ENCODE assay signal across 28 cellular contexts in the genomic region with DNA sequence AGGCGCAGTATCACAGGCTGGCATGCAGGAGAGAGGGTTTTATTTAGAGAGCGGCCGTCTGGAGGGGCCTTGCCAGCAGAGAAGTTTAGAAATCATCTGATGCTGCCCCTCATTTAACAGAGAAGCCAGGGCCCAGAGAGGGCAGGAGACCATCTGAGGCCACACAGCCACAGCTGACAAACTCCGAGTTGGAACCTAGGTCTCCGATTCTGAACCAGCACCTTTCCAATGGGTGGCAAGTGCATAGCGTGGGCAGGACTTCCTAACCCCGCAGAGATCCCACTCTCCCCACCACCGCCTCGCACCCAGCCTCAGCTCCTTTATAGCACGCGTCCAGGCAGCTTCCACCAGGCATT.
"Had no signal": no experiment of that assay in that cellular context is flagged by ENCODE, and none has a peak within 500 bp of the region (broad histone marks: within the 10 kb centered on the region; RNA-seq: fewer than 3 reads in every experiment).

No MANE protein-coding gene starts in this region.

- H3K27me3 Mint-ChIP-seq: activated CD4-positive, alpha-beta memory T cell treated with anti-CD3 and anti-CD28 coated beads, Interleukin-2, amount 10 ng/mL, durations not matched to agents 7 days and 5 days; central memory CD8-positive, alpha-beta T cell had no signal

- DNase-seq: activated CD4-positive, alpha-beta memory T cell treated with anti-CD3 and anti-CD28 coated beads, Interleukin-2, amount 10 ng/mL, durations not matched to agents 7 days and 5 days; activated CD4-positive, alpha-beta T cell treated with anti-CD3 and anti-CD28 coated beads for 1 hour; activated CD4-positive, alpha-beta T cell treated with anti-CD3 and anti-CD28 coated beads for 48 hours; activated CD4-positive, CD25-positive, alpha-beta regulatory T cell; activated CD8-positive, alpha-beta memory T cell treated with anti-CD3 and anti-CD28 coated beads for 24 hours; activated CD8-positive, alpha-beta memory T cell treated with anti-CD3 and anti-CD28 coated beads, Interleukin-2, amount 10 ng/mL, durations not matched to agents 7 days and 5 days; activated CD8-positive, alpha-beta memory T cell treated with anti-CD3 and anti-CD28 coated beads, Interleukin-2, amount 50 U/mL, for 48 hours; activated effector memory CD4-positive, alpha-beta T cell treated with Interleukin-2 at 50 U/mL for 16 hours; activated naive CD4-positive, alpha-beta T cell; activated naive CD4-positive, alpha-beta T cell treated with anti-CD3 and anti-CD28 coated beads, Interleukin-2, amount 50 U/mL, for 16 hours; activated naive CD8-positive, alpha-beta T cell treated with anti-CD3 and anti-CD28 coated beads for 36 hours; activated T-cell treated with anti-CD3 and anti-CD28 coated beads, Interleukin-2, amount 50 U/mL, for 48 hours; amniotic stem cell; aorta; brain microvascular endothelial cell; NCI-H1105; NCI-H1436; NCI-H1930; NCI-H2081 treated with DMSO at 0.1 percent for 48 hours; NCI-H345; NCI-H524 treated with DMSO at 0.1 percent for 48 hours; SIG-M5; T1000 had no signal

- H3K27me3 ChIP-seq: Peyer's patch had no signal

- H3K4me3 ChIP-seq: Peyer's patch had no signal

- H3K4me1 Mint-ChIP-seq: activated CD4-positive, alpha-beta memory T cell treated with anti-CD3 and anti-CD28 coated beads, Interleukin-2, amount 10 ng/mL, durations not matched to agents 7 days and 5 days; activated CD8-positive, alpha-beta memory T cell treated with anti-CD3 and anti-CD28 coated beads, Interleukin-2, amount 10 ng/mL, durations not matched to agents 7 days and 5 days; activated naive CD8-positive, alpha-beta T cell treated with anti-CD3 and anti-CD28 coated beads for 36 hours; central memory CD8-positive, alpha-beta T cell had no signal

- H3K27ac Mint-ChIP-seq: activated CD4-positive, alpha-beta memory T cell treated with anti-CD3 and anti-CD28 coated beads, Interleukin-2, amount 10 ng/mL, durations not matched to agents 7 days and 5 days; activated CD8-positive, alpha-beta memory T cell treated with anti-CD3 and anti-CD28 coated beads, Interleukin-2, amount 10 ng/mL, durations not matched to agents 7 days and 5 days; activated naive CD8-positive, alpha-beta T cell treated with anti-CD3 and anti-CD28 coated beads for 36 hours had no signal

- H3K4me1 ChIP-seq: Peyer's patch had no signal

- H3K9me3 ChIP-seq: Peyer's patch had no signal

- H3K27ac ChIP-seq: brain microvascular endothelial cell, Peyer's patch, RWPE1, WERI-Rb-1 had no signal

- H3K36me3 Mint-ChIP-seq: activated CD8-positive, alpha-beta memory T cell treated with anti-CD3 and anti-CD28 coated beads, Interleukin-2, amount 10 ng/mL, durations not matched to agents 7 days and 5 days; activated naive CD8-positive, alpha-beta T cell treated with anti-CD3 and anti-CD28 coated beads for 36 hours had no signal

- H3K4me3 Mint-ChIP-seq: activated CD4-positive, alpha-beta memory T cell treated with anti-CD3 and anti-CD28 coated beads, Interleukin-2, amount 10 ng/mL, durations not matched to agents 7 days and 5 days; activated CD8-positive, alpha-beta memory T cell treated with anti-CD3 and anti-CD28 coated beads, Interleukin-2, amount 10 ng/mL, durations not matched to agents 7 days and 5 days; activated naive CD8-positive, alpha-beta T cell treated with anti-CD3 and anti-CD28 coated beads for 36 hours; central memory CD8-positive, alpha-beta T cell had no signal

- H3K36me3 ChIP-seq: brain microvascular endothelial cell, Peyer's patch, WERI-Rb-1 had no signal

- H3K9me3 Mint-ChIP-seq: activated CD4-positive, alpha-beta memory T cell treated with anti-CD3 and anti-CD28 coated beads, Interleukin-2, amount 10 ng/mL, durations not matched to agents 7 days and 5 days; activated naive CD8-positive, alpha-beta T cell treated with anti-CD3 and anti-CD28 coated beads for 36 hours; central memory CD8-positive, alpha-beta T cell had no signal

- ATAC-seq: activated CD8-positive, alpha-beta memory T cell treated with anti-CD3 and anti-CD28 coated beads, Interleukin-2, amount 10 ng/mL, durations not matched to agents 7 days and 5 days; Right ventricle myocardium inferior had no signal
